2 cellular contexts compared by ENCODE assay signal in genomic region chr7:95444796-95445195, GRCh38.
TF ChIP-seq lines count a peak whose summit lies in the region.

No MANE protein-coding gene starts in this region.

TF ChIP-seq in liver, 16 proteins besides CTCF, POLR2A, EP300 and RAD21:
- TF ChIP-seq SP1 (IDR thresholded peaks at IDR 0.05) (peak; percentile 70), GABPA (IDR thresholded peaks at IDR 0.05 in 1 of 2, conservative IDR thresholded peaks at IDR 0.05 in 1 of 2) (no peak), HNF4A (conservative IDR thresholded peaks at IDR 0.05) (peak; percentile 70), HNF4G (IDR thresholded peaks at IDR 0.05) (no peak), YY1 (IDR thresholded peaks at IDR 0.05) (no peak), ZBTB33 (IDR thresholded peaks at IDR 0.05) (peak; percentile 34), EGR1 (IDR thresholded peaks at IDR 0.05; ENCODE audit: low read depth in 2 of 2) (peak; percentile 41 to 47), FOXA1 (IDR thresholded peaks at IDR 0.05) (peak; percentile 43), MAX (IDR thresholded peaks at IDR 0.05) (no peak), JUND (IDR thresholded peaks at IDR 0.05) (peak in 1 of 2 donors; percentile 31), REST (IDR thresholded peaks at IDR 0.05) (no peak), RXRA (IDR thresholded peaks at IDR 0.05) (peak; percentile 74 to 87), FOXA2 (IDR thresholded peaks at IDR 0.05) (peak; percentile 41), NR2F2 (IDR thresholded peaks at IDR 0.05) (no peak)
TF ChIP-seq in liver: peak in this region for 8.

TF ChIP-seq in HepG2, 621 proteins besides CTCF, POLR2A, EP300 and RAD21:
- no peak for TF ChIP-seq ZNF230 (CRISPR knock-in tag; IDR thresholded peaks at IDR 0.05)
- no peak for TF ChIP-seq GABPA (IDR thresholded peaks at IDR 0.05; ENCODE audit: low read depth, low read length)
- TF ChIP-seq GABPA (CRISPR knock-in tag; IDR thresholded peaks at IDR 0.05; ENCODE audit: low read depth), result no peak
- TF ChIP-seq TP53 (CRISPR knock-in tag; conservative IDR thresholded peaks at IDR 0.05), result no peak
- TF ChIP-seq ZNF720 (CRISPR knock-in tag; IDR thresholded peaks at IDR 0.05), result no peak
- TF ChIP-seq EED (CRISPR knock-in tag; IDR thresholded peaks at IDR 0.05), result no peak
- TF ChIP-seq KLF11 (CRISPR knock-in tag; IDR thresholded peaks at IDR 0.05), result no peak
- no peak for TF ChIP-seq ZNF652 (CRISPR knock-in tag; IDR thresholded peaks at IDR 0.05; ENCODE audit: borderline replicate concordance, low read depth)
- no peak for TF ChIP-seq HOXA7 (CRISPR knock-in tag; IDR thresholded peaks at IDR 0.05)
- TF ChIP-seq ZNF3 (CRISPR knock-in tag; IDR thresholded peaks at IDR 0.05), result no peak
- no peak for TF ChIP-seq HOMEZ (CRISPR knock-in tag; IDR thresholded peaks at IDR 0.05; ENCODE audit: low read depth)
- no peak for TF ChIP-seq KDM4B (CRISPR knock-in tag; IDR thresholded peaks at IDR 0.05)
- TF ChIP-seq SP2 (CRISPR knock-in tag; IDR thresholded peaks at IDR 0.05), result no peak
- TF ChIP-seq GZF1 (CRISPR knock-in tag; IDR thresholded peaks at IDR 0.05), result no peak
- TF ChIP-seq ATF7 (IDR thresholded peaks at IDR 0.05), result no peak
- no peak for TF ChIP-seq ATF7 (CRISPR knock-in tag; IDR thresholded peaks at IDR 0.05)
- TF ChIP-seq ZBTB1 (CRISPR knock-in tag; IDR thresholded peaks at IDR 0.05; ENCODE audit: borderline replicate concordance), result no peak
